Comparison of ENCODE assay signal across 9 cellular contexts in genomic region chr13:42275098-42275471, GRCh38. TPM values are rescaled to one million over a fixed set of nuclear protein-coding genes. Genes with fewer than 3 reads are reported as not detected.
DNase-seq lines count a peak whose midpoint lies in the region; ATAC-seq and TF ChIP-seq lines count a peak whose summit lies in the region.
"Had no signal": no experiment of that assay in that cellular context is flagged by ENCODE, and none has a peak within 500 bp of the region (broad histone marks: within the 10 kb centered on the region; RNA-seq: fewer than 3 reads in every experiment).

No MANE protein-coding gene starts in this region.

- H3K36me3 Mint-ChIP-seq in activated naive CD8-positive, alpha-beta T cell treated with anti-CD3 and anti-CD28 coated beads, Interleukin-2, amount 50 U/mL, for 24 hours (ENCODE audit: low read depth), result peaks cover 35% of the 10 kb centered on the region

- peaks cover 0 to 8% (median 0%) of the 10 kb centered on the region in 4 donors for H3K4me1 ChIP-seq in right lobe of liver

- WGBS in right lobe of liver (ENCODE audit: insufficient coverage, low coverage, low lambda C conversion rate, missing lambda C conversion rate), result 71% methylated on average over 2 of the region's 2 CpGs

- intact Hi-C loops in right lobe of liver (cut with DNase I), result no loop called here

- peak overlapping the region; percentile 99 for H3K4me3 Mint-ChIP-seq in activated naive CD8-positive, alpha-beta T cell treated with anti-CD3 and anti-CD28 coated beads, Interleukin-2, amount 50 U/mL, for 24 hours

- no peak for TF ChIP-seq CTCF in GM10266 (IDR thresholded peaks at IDR 0.05; ENCODE audit: control insufficient read depth, insufficient read depth, low read depth, missing control alignments)
- no peak for TF ChIP-seq CTCF in right lobe of liver (IDR thresholded peaks at IDR 0.05)

- H3K27me3 ChIP-seq in right lobe of liver, result no peaks in the 10 kb centered on the region

- DNase-seq in GM10266 (ENCODE audit: extremely low spot score), result peak; percentile 44
- no peak for DNase-seq in activated naive CD8-positive, alpha-beta T cell treated with anti-CD3 and anti-CD28 coated beads, Interleukin-2, amount 50 U/mL, for 24 hours
- DNase-seq in DMS 273 treated with DMSO at 0.1 percent for 48 hours (lab: John Stamatoyannopoulos, UW), result no peak
- DNase-seq in NCI-H1436 treated with DMSO at 0.1 percent for 48 hours (lab: John Stamatoyannopoulos, UW), result no peak
- no peak for DNase-seq in right lobe of liver
- DNase-seq in COR-L47 (lab: John Stamatoyannopoulos, UW), result no peak
- DNase-seq: NCI-H1092 treated with DMSO at 0.1 percent for 48 hours had no signal

- peaks cover 13% of the 10 kb centered on the region for H3K9me3 Mint-ChIP-seq in activated naive CD8-positive, alpha-beta T cell treated with anti-CD3 and anti-CD28 coated beads, Interleukin-2, amount 50 U/mL, for 24 hours

- no peak overlapping the region for H3K4me3 ChIP-seq in right lobe of liver

- no peaks in the 10 kb centered on the region for H3K36me3 ChIP-seq in right lobe of liver

- TF ChIP-seq POLR2A in GM19193 (IDR thresholded peaks at IDR 0.05; ENCODE audit: extremely low read depth, insufficient read depth, insufficient read length), result peak; percentile 59
- TF ChIP-seq POLR2A in right lobe of liver (IDR thresholded peaks at IDR 0.05), result no peak

- H3K4me1 Mint-ChIP-seq in activated naive CD8-positive, alpha-beta T cell treated with anti-CD3 and anti-CD28 coated beads, Interleukin-2, amount 50 U/mL, for 24 hours, result peaks cover 54% of the 10 kb centered on the region

- H3K27ac Mint-ChIP-seq in activated naive CD8-positive, alpha-beta T cell treated with anti-CD3 and anti-CD28 coated beads, Interleukin-2, amount 50 U/mL, for 24 hours, result peak overlapping the region; percentile 96

- no peaks in the 10 kb centered on the region for H3K27me3 Mint-ChIP-seq in activated naive CD8-positive, alpha-beta T cell treated with anti-CD3 and anti-CD28 coated beads, Interleukin-2, amount 50 U/mL, for 24 hours

- ATAC-seq in HG03432 (IDR thresholded peaks at IDR 0.05; ENCODE audit: unreplicated experiment), result peak; percentile 32
- no peak for ATAC-seq in activated naive CD8-positive, alpha-beta T cell treated with anti-CD3 and anti-CD28 coated beads, Interleukin-2, amount 50 U/mL, for 24 hours
- no peak for ATAC-seq in right lobe of liver

- H3K9me3 ChIP-seq in right lobe of liver, result no peaks in the 10 kb centered on the region

- no peak overlapping the region for H3K27ac ChIP-seq in right lobe of liver

RNA-seq across cellular contexts. Expression of gene AKAP11, which starts 3.1 kb away (rescaled TPM):
- 10 to 100 TPM in 5 of 6 experiments, 1 to 10 TPM in 1; 8.5 to 13.8 (median 12.1) TPM for total RNA-seq in right lobe of liver
